ENCODE assay signal across 8 cellular contexts in genomic region chr11:82978422-82979099, GRCh38.
DNase-seq lines count a peak whose midpoint lies in the region; ATAC-seq, FAIRE-seq and TF ChIP-seq lines count a peak whose summit lies in the region.

No MANE protein-coding gene starts in this region.

- H3K9me1 ChIP-seq in endothelial cell of umbilical vein (replicated peaks; ENCODE audit: control insufficient read depth, extremely low read depth, insufficient read depth, low read length): no peaks in the 10 kb centered on the region

- no peaks in the 10 kb centered on the region for H4K20me1 ChIP-seq in endothelial cell of umbilical vein (replicated peaks; ENCODE audit: control insufficient read depth, extremely low read depth, insufficient read depth, low read length)

- no peak overlapping the region for H3K27ac ChIP-seq in endothelial cell of umbilical vein (ENCODE audit: insufficient read depth, low read depth, low read length)
- H3K27ac ChIP-seq in spleen: no peak overlapping the region

- dilution Hi-C loops in endothelial cell of umbilical vein (cut with MboI; ENCODE audit: extremely low pct_ligation_motif_present, low sequenced_read_pairs): no loop called here

- peaks cover 22% of the 10 kb centered on the region for H3K4me1 ChIP-seq in endothelial cell of umbilical vein (ENCODE audit: control insufficient read depth, extremely low read depth, insufficient read depth, low read length)
- peaks cover 0 to 24% (median 0%) of the 10 kb centered on the region in 6 donors for H3K4me1 ChIP-seq in spleen

- H3K9ac ChIP-seq in endothelial cell of umbilical vein (replicated peaks; ENCODE audit: extremely low read depth, insufficient read depth, low read length): no peak overlapping the region

- DNase-seq in A172 (ENCODE audit: low spot score) (peak; percentile 89), endothelial cell of umbilical vein (ENCODE audit: low read depth, low spot score) (no peak), spleen (no peak), H7 (no peak), left lobe of liver (ENCODE audit: low spot score) (no peak)

- H3K4me3 Mint-ChIP-seq in IgD-negative memory B cell: peak overlapping the region in 1 of 4 donors; percentile 67

- intact Hi-C loops in endothelial cell of umbilical vein (cut with micrococcal nuclease): loop anchor here (5.0 kb wide), 1 partner anchor 46 kb away; no protein-coding TSS in a partner anchor
- intact Hi-C loops in spleen (cut with DNase I; ENCODE audit: low total_unique reads): no loop called here

- H3K36me3 ChIP-seq in endothelial cell of umbilical vein (ENCODE audit: control insufficient read depth in 2 of 2, extremely low read depth in 1 of 2, insufficient read depth in 2 of 2, low read length in 2 of 2) (no peaks in the 10 kb centered on the region), spleen (peaks cover 0 to 28% (median 11%) of the 10 kb centered on the region in 6 donors), H7 (replicated peaks; ENCODE audit: control insufficient read depth, insufficient read depth, low read length) (no peaks in the 10 kb centered on the region; the same call in 1 of the 2 replicates)

- H3K4me2 ChIP-seq in endothelial cell of umbilical vein (ENCODE audit: insufficient read depth, low read length): no peak overlapping the region

- POLR2A ChIA-PET in endothelial cell of umbilical vein (lab: Charles Lee): no interaction called here

- no TSS peak for BruUV-seq in endothelial cell of umbilical vein (replicated peaks; lab: Mats Ljungman, UMichigan)

- peaks cover 20 to 43% (median 34%) of the 10 kb centered on the region in 3 donors for H3K4me1 Mint-ChIP-seq in IgD-negative memory B cell

- H3K27me3 Mint-ChIP-seq in IgD-negative memory B cell: peaks cover 1% of the 10 kb centered on the region

- H3K36me3 Mint-ChIP-seq in IgD-negative memory B cell: peaks cover 7% of the 10 kb centered on the region

- ATAC-seq in GM18861 (IDR thresholded peaks at IDR 0.05; ENCODE audit: unreplicated experiment) (peak; percentile 31), HG03108 (IDR thresholded peaks at IDR 0.05; ENCODE audit: unreplicated experiment) (no peak), left lobe of liver (no peak)

- CTCF ChIA-PET in endothelial cell of umbilical vein (lab: Charles Lee): no interaction called here

- TF ChIP-seq POLR2A in endothelial cell of umbilical vein (IDR thresholded peaks at IDR 0.05; ENCODE audit: low read depth, low read length): no peak
- no peak for TF ChIP-seq POLR2A in spleen (IDR thresholded peaks at IDR 0.05)

- H3K27ac Mint-ChIP-seq in IgD-negative memory B cell: peak overlapping the region in 2 of 3 donors; percentile 8 to 54

- TF ChIP-seq CTCF in endothelial cell of umbilical vein (IDR thresholded peaks at IDR 0.05; ENCODE audit: extremely low read depth in 1 of 2, insufficient read depth in 1 of 2, low read depth in 1 of 2, low read length in 2 of 2) (no peak), spleen (IDR thresholded peaks at IDR 0.05 in 8 of 11, conservative IDR thresholded peaks at IDR 0.05 in 3 of 11) (no peak)

- 67 to 79% (median 77%) methylated on average over 6 of the region's 6 CpGs for WGBS in spleen, 5 donors

- H3K79me2 ChIP-seq in endothelial cell of umbilical vein (ENCODE audit: control insufficient read depth, insufficient read depth, low read length): no peaks in the 10 kb centered on the region

- H3K9me3 ChIP-seq in endothelial cell of umbilical vein (replicated peaks; ENCODE audit: control insufficient read depth, insufficient read depth, low read length): no peaks in the 10 kb centered on the region
- no peaks in the 10 kb centered on the region for H3K9me3 ChIP-seq in spleen

- no peak overlapping the region for H2AFZ ChIP-seq in endothelial cell of umbilical vein (ENCODE audit: low read depth, low read length)

- FAIRE-seq in endothelial cell of umbilical vein (lab: Jason Lieb, UNC): no peak

- H3K27me3 ChIP-seq in endothelial cell of umbilical vein (ENCODE audit: control insufficient read depth in 2 of 2, insufficient read depth in 2 of 2, low read length in 2 of 2) (no peaks in the 10 kb centered on the region), spleen (replicated peaks in 1 of 7) (no peaks in the 10 kb centered on the region), H7 (ENCODE audit: control insufficient read depth, insufficient read depth, low read length) (no peaks in the 10 kb centered on the region)

- no peak overlapping the region for H3K4me3 ChIP-seq in endothelial cell of umbilical vein (replicated peaks in 1 of 3; ENCODE audit: insufficient read depth in 1 of 3, low read depth in 1 of 3, low read length in 3 of 3)
- H3K4me3 ChIP-seq in spleen: no peak overlapping the region
- H3K4me3 ChIP-seq in H7 (ENCODE audit: insufficient read depth, low read depth, low read length): no peak overlapping the region

- no peaks in the 10 kb centered on the region for H3K9me3 Mint-ChIP-seq in IgD-negative memory B cell

TF ChIP-seq in endothelial cell of umbilical vein, 7 proteins besides CTCF, POLR2A, EP300 and RAD21:
- TF ChIP-seq FOS (IDR thresholded peaks at IDR 0.05; ENCODE audit: borderline replicate concordance, insufficient read depth, low read length) (peak; percentile 63), MYC (IDR thresholded peaks at IDR 0.05; ENCODE audit: low read depth, low read length) (no peak), POLR2AphosphoS5 (IDR thresholded peaks at IDR 0.05; ENCODE audit: insufficient read depth, low read depth, low read length) (no peak)
- TF ChIP-seq, protein P1, sequence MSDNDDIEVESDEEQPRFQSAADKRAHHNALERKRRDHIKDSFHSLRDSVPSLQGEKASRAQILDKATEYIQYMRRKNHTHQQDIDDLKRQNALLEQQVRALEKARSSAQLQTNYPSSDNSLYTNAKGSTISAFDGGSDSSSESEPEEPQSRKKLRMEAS (IDR thresholded peaks at IDR 0.05; ENCODE audit: insufficient read depth, insufficient read length): no peak
